ENCODE assay signal across 9 cellular contexts in the genomic region with DNA sequence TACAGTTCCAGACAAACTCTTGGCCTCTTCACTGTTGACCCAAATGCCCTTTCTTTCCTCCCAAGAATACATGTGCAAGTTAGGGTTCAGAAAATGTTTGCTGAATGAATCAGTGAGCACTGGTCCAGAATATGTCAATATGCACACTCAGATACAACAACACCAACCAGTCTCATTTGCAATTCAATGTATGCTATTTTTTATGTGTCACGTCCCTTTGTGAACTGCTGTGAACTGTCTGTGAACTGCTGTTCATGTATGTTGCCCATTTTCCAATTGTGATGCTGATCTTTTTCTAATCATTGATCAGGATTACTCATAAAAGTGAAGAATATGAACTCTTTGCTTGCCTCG. TPM values are rescaled to one million over a fixed set of nuclear protein-coding genes. Genes with fewer than 3 reads are reported as not detected.
DNase-seq lines count a peak whose midpoint lies in the region; ATAC-seq and TF ChIP-seq lines count a peak whose summit lies in the region.
"Had no signal": no experiment of that assay in that cellular context is flagged by ENCODE, and none has a peak within 500 bp of the region (broad histone marks: within the 10 kb centered on the region; RNA-seq: fewer than 3 reads in every experiment).

No MANE protein-coding gene starts in this region.

- intact Hi-C loops in left cardiac atrium (cut with DNase I) (no loop called here), upper lobe of right lung (cut with DNase I) (no loop called here)

- H3K27me3 ChIP-seq in right atrium auricular region = no peaks in the 10 kb centered on the region
- no peaks in the 10 kb centered on the region for H3K27me3 ChIP-seq in lung (ENCODE audit: control insufficient read depth, insufficient read depth)
- no peaks in the 10 kb centered on the region for H3K27me3 ChIP-seq in upper lobe of right lung

- ATAC-seq in left cardiac atrium (no peak), lung (ENCODE audit: insufficient read depth, low FRiP score) (no peak), upper lobe of right lung (no peak), HG02852 (IDR thresholded peaks at IDR 0.05; ENCODE audit: unreplicated experiment) (no peak), HG03469 (IDR thresholded peaks at IDR 0.05; ENCODE audit: unreplicated experiment) (no peak), HG03280 (IDR thresholded peaks at IDR 0.05; ENCODE audit: unreplicated experiment) (no peak)

- H3K4me3 ChIP-seq in right atrium auricular region (no peak overlapping the region), lung (no peak overlapping the region), upper lobe of right lung (no peak overlapping the region)

- H3K9me3 ChIP-seq in right atrium auricular region (no peaks in the 10 kb centered on the region), lung (ENCODE audit: control insufficient read depth in 2 of 2, insufficient read depth in 1 of 2, low read length in 1 of 2) (no peaks in the 10 kb centered on the region), upper lobe of right lung (no peaks in the 10 kb centered on the region)

- peak overlapping the region; percentile 62 to 82 for H3K27ac ChIP-seq in right atrium auricular region
- peak overlapping the region; percentile 69 to 75 for H3K27ac ChIP-seq in lung (ENCODE audit: low read depth in 1 of 2, low read length in 1 of 2)
- H3K27ac ChIP-seq in upper lobe of right lung = peak overlapping the region; percentile 82

- DNase-seq in right atrium auricular region (ENCODE audit: low spot score) = no peak
- no peak for DNase-seq in left cardiac atrium
- peak; percentile 34 for DNase-seq in astrocyte of the hippocampus (ENCODE audit: low read depth, low spot score)
- no peak for DNase-seq in lung (ENCODE audit: low spot score)
- no peak for DNase-seq in upper lobe of right lung
- DNase-seq: C1 segment of cervical spinal cord had no signal

- H3K36me3 ChIP-seq in right atrium auricular region (no peaks in the 10 kb centered on the region), lung (ENCODE audit: control insufficient read depth in 2 of 2, insufficient read depth in 2 of 2, low read length in 2 of 2) (no peaks in the 10 kb centered on the region), upper lobe of right lung (no peaks in the 10 kb centered on the region)

- WGBS in lung, 2 donors = 49 to 61% methylated on average over 2 of the region's 2 CpGs

- TF ChIP-seq CTCF in right atrium auricular region (IDR thresholded peaks at IDR 0.05) (no peak), lung (IDR thresholded peaks at IDR 0.05; ENCODE audit: control extremely low read depth, extremely low read depth) (no peak), upper lobe of right lung (IDR thresholded peaks at IDR 0.05) (no peak)

- peaks cover 0 to 99% of the 10 kb centered on the region in 2 donors for H3K4me1 ChIP-seq in right atrium auricular region
- H3K4me1 ChIP-seq in lung (ENCODE audit: control insufficient read depth in 2 of 2, insufficient read depth in 2 of 2, low read length in 2 of 2) = peaks cover 29 to 39% of the 10 kb centered on the region in 2 donors
- H3K4me1 ChIP-seq in upper lobe of right lung = peaks cover 89% of the 10 kb centered on the region

RNA-seq across cellular contexts. Expression of gene GAB3, which starts 17.8 kb away (rescaled TPM):
- total RNA-seq in right atrium auricular region (10 to 100 TPM; 13.5 to 16.9 TPM), left cardiac atrium (10 to 100 TPM; 10.2 to 18.1 TPM), lung (10 to 100 TPM; 12.2 to 12.8 TPM), upper lobe of right lung (12.9 TPM)
- polyA plus RNA-seq in lung = 1 to 10 TPM; 4.4 to 8.2 TPM

RNA-seq across cellular contexts. Expression of gene DKC1, which starts 29.6 kb away (rescaled TPM):
- total RNA-seq in right atrium auricular region (10 to 100 TPM; 13.5 to 15.2 TPM), left cardiac atrium (10 to 100 TPM; 19.5 to 34.3 TPM), lung (10 to 100 TPM; 32.3 to 34.1 TPM), upper lobe of right lung (28.7 TPM)
- 10 to 100 TPM; 24.5 to 39.6 TPM for polyA plus RNA-seq in lung
